Comparison of ENCODE assay signal across 19 cellular contexts in the genomic region with DNA sequence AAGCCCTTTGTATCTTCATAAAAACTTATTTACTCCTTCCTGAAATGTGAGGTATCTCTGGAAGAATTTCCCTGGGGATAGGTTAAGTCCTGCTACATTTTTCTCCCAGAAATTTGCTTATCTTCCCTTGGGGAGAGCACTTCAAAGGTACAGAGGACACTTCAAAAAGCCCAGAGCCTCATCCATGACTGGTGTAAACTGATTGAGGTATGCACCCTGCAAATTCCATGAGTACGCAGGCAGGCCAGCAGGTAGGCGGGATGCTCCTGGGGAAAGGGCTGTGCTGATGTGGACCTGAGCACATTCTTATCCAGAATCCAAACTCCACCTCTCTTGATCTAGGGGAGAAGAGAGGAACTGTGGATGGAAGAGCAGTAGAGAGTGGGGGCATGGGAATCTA. TPM values are rescaled to one million over a fixed set of nuclear protein-coding genes. Genes with fewer than 3 reads are reported as not detected.
"Had no signal": no experiment of that assay in that cellular context is flagged by ENCODE, and none has a peak within 500 bp of the region (broad histone marks: within the 10 kb centered on the region; RNA-seq: fewer than 3 reads in every experiment).

No MANE protein-coding gene starts in this region.

- H3K27ac ChIP-seq: heart right ventricle, left ventricle myocardium inferior, parathyroid adenoma, thyroid gland had no signal

- H3K36me3 ChIP-seq: breast epithelium, heart right ventricle, left ventricle myocardium inferior, thyroid gland had no signal

- H3K9me3 ChIP-seq: breast epithelium, heart right ventricle, left ventricle myocardium inferior, thyroid gland had no signal

- H3K27me3 Mint-ChIP-seq: activated naive CD8-positive, alpha-beta T cell; natural killer cell treated with Interleukin-12 subunit alpha and Interleukin-12 subunit beta and Interleukin-15 and Interleukin-18, amount 100 ng/mL, for 72 hours; stimulated activated naive CD8-positive, alpha-beta T cell treated with anti-CD3 and anti-CD28 coated beads, Interleukin-15, Interleukin-2, amounts not matched to agents 100 ng/mL and 50 ng/mL, for 24 hours had no signal

- H3K27me3 ChIP-seq: breast epithelium, heart right ventricle, thyroid gland had no signal

- H3K27ac Mint-ChIP-seq: activated CD8-positive, alpha-beta T cell treated with anti-CD3 and anti-CD28 coated beads, Interleukin-2, amount 10 ng/mL, durations not matched to agents 7 days and 5 days; activated naive CD8-positive, alpha-beta T cell; activated T-helper 1 cell treated with anti-CD3 and anti-CD28 coated beads, Interleukin-12 subunit alpha, Interleukin-12 subunit beta, Interleukin-2, Interleukin-4 antibody, amounts not matched to agents 30 ng/mL and 10 ng/mL and 1 ng/mL, durations not matched to agents 14 hours and 24 hours and 36 hours; stimulated activated naive CD8-positive, alpha-beta T cell treated with anti-CD3 and anti-CD28 coated beads, Interleukin-15, Interleukin-2, amounts not matched to agents 100 ng/mL and 50 ng/mL, for 24 hours had no signal

- DNase-seq: activated CD4-positive, alpha-beta T cell treated with anti-CD3 and anti-CD28 coated beads for 1 hour; activated CD4-positive, alpha-beta T cell treated with anti-CD3 and anti-CD28 coated beads, Interleukin-2, amount 50 U/mL, for 1 hour; activated CD8-positive, alpha-beta T cell treated with anti-CD3 and anti-CD28 coated beads, Interleukin-2, amount 10 ng/mL, durations not matched to agents 7 days and 5 days; amniotic stem cell; heart right ventricle; immature natural killer cell; left ventricle myocardium inferior; mammary epithelial cell; right cardiac atrium; stimulated activated CD4-positive, alpha-beta T cell treated with anti-CD3 and anti-CD28 coated beads, Interleukin-4, amount 100 ng/mL, for 24 hours; substantia nigra; thyroid gland had no signal

- H3K4me3 Mint-ChIP-seq: activated CD8-positive, alpha-beta T cell treated with anti-CD3 and anti-CD28 coated beads, Interleukin-2, amount 10 ng/mL, durations not matched to agents 7 days and 5 days; activated naive CD8-positive, alpha-beta T cell; activated T-helper 1 cell treated with anti-CD3 and anti-CD28 coated beads, Interleukin-12 subunit alpha, Interleukin-12 subunit beta, Interleukin-2, Interleukin-4 antibody, amounts not matched to agents 30 ng/mL and 10 ng/mL and 1 ng/mL, durations not matched to agents 14 hours and 24 hours and 36 hours; immature natural killer cell; natural killer cell treated with Interleukin-12 subunit alpha and Interleukin-12 subunit beta and Interleukin-15 and Interleukin-18, amount 100 ng/mL, for 72 hours; stimulated activated naive CD8-positive, alpha-beta T cell treated with anti-CD3 and anti-CD28 coated beads, Interleukin-15, Interleukin-2, amounts not matched to agents 100 ng/mL and 50 ng/mL, for 24 hours had no signal

- H3K9me3 Mint-ChIP-seq: immature natural killer cell; natural killer cell treated with Interleukin-12 subunit alpha and Interleukin-12 subunit beta and Interleukin-15 and Interleukin-18, amount 100 ng/mL, for 72 hours had no signal

- H3K4me3 ChIP-seq: breast epithelium, heart right ventricle, left ventricle myocardium inferior, thyroid gland had no signal

- H2AFZ ChIP-seq: parathyroid adenoma had no signal

- H3K79me2 ChIP-seq: parathyroid adenoma had no signal

- ATAC-seq: activated CD8-positive, alpha-beta T cell treated with anti-CD3 and anti-CD28 coated beads, Interleukin-2, amount 10 ng/mL, durations not matched to agents 7 days and 5 days; heart right ventricle; natural killer cell treated with Interleukin-12 subunit alpha and Interleukin-12 subunit beta and Interleukin-15 and Interleukin-18, amount 100 ng/mL, for 72 hours; right cardiac atrium had no signal

- H3K36me3 Mint-ChIP-seq: activated naive CD8-positive, alpha-beta T cell; immature natural killer cell had no signal

- H3K4me1 ChIP-seq: breast epithelium, parathyroid adenoma had no signal

- H3K9ac ChIP-seq: parathyroid adenoma had no signal

RNA-seq across cellular contexts. Expression of a gene that starts 26.3 kb away (rescaled TPM):
- total RNA-seq: fibroblast of villous mesenchyme had no signal
